Comparison of ENCODE assay signal across 21 cellular contexts in genomic region chr3:9392041-9392440, GRCh38. TPM values are rescaled to one million over a fixed set of nuclear protein-coding genes. Genes with fewer than 3 reads are reported as not detected.
DNase-seq lines count a peak whose midpoint lies in the region; ATAC-seq and TF ChIP-seq lines count a peak whose summit lies in the region.
"Had no signal": no experiment of that assay in that cellular context is flagged by ENCODE, and none has a peak within 500 bp of the region (broad histone marks: within the 10 kb centered on the region; RNA-seq: fewer than 3 reads in every experiment).

No MANE protein-coding gene starts in this region.

- H3K79me2 ChIP-seq in OCI-LY7 (ENCODE audit: insufficient read depth, low read depth, low read length), result peaks cover 82% of the 10 kb centered on the region

- no peak overlapping the region for H3K9ac ChIP-seq in endodermal cell (ENCODE audit: extremely low read depth, low read length, poor library complexity, severe bottlenecking)
- H3K9ac ChIP-seq in skeletal muscle satellite cell (ENCODE audit: low read depth, low read length), result no peak overlapping the region

- H3K4me2 ChIP-seq in OCI-LY7 (ENCODE audit: low read length) (0 out of 2 replicates have a peak overlapping the region, but pooled peaks have one; percentile 15), skeletal muscle satellite cell (ENCODE audit: low read length) (peak overlapping the region; percentile 5)

- intact Hi-C loops in OCI-LY7 (cut with micrococcal nuclease; ENCODE audit: unreplicated experiment), result no loop called here

- peak overlapping the region; percentile 27 for H3K4me3 Mint-ChIP-seq in activated T-cell treated with anti-CD3 and anti-CD28 coated beads, Interleukin-2, amount 50 U/mL, for 24 hours
- no peak overlapping the region for H3K4me3 Mint-ChIP-seq in endodermal cell

- H3K9me2 ChIP-seq in OCI-LY7 (ENCODE audit: insufficient read depth, low read length), result no peaks in the 10 kb centered on the region

- H4K20me1 ChIP-seq in OCI-LY7 (ENCODE audit: insufficient read depth, low read length), result peaks cover 63% of the 10 kb centered on the region

- DNase-seq in activated T-cell treated with anti-CD3 and anti-CD28 coated beads, Interleukin-2, amount 50 U/mL, for 24 hours, result no peak
- no peak for DNase-seq in activated T-cell treated with anti-CD3 and anti-CD28 coated beads, Interleukin-2, amount 50 U/mL, for 1 hour
- DNase-seq in OCI-LY7 (ENCODE audit: low spot score) (no peak), endodermal cell (no peak), EL (no peak), iPS-NIHi11 (ENCODE audit: low spot score) (no peak)
- DNase-seq: activated CD8-positive, alpha-beta memory T cell treated with anti-CD3 and anti-CD28 coated beads for 24 hours; amniotic stem cell; colonic mucosa; DMS 273 treated with DMSO at 0.1 percent for 48 hours; esophagus squamous epithelium; lower lobe of right lung; NCI-H2029 treated with DMSO at 0.1 percent for 48 hours; NCI-H748 treated with DMSO at 0.1 percent for 48 hours; nucleus accumbens; small intestine; substantia nigra had no signal

- no peaks in the 10 kb centered on the region for H3K27me3 Mint-ChIP-seq in activated T-cell treated with anti-CD3 and anti-CD28 coated beads, Interleukin-2, amount 50 U/mL, for 24 hours
- no peaks in the 10 kb centered on the region for H3K27me3 Mint-ChIP-seq in endodermal cell (ENCODE audit: insufficient read depth)

- no peaks in the 10 kb centered on the region for H3K9me3 Mint-ChIP-seq in activated T-cell treated with anti-CD3 and anti-CD28 coated beads, Interleukin-2, amount 50 U/mL, for 24 hours
- H3K9me3 Mint-ChIP-seq in endodermal cell, result no peaks in the 10 kb centered on the region

- H3K4me3 ChIP-seq in OCI-LY7 (ENCODE audit: low read depth, low read length, poor library complexity, severe bottlenecking) (no peak overlapping the region), endodermal cell (ENCODE audit: low read length) (peak overlapping the region; percentile 97), skeletal muscle satellite cell (ENCODE audit: low read length) (no peak overlapping the region)
- H3K4me3 ChIP-seq: colonic mucosa, esophagus squamous epithelium, HAP-1, lower lobe of right lung had no signal

- H3K9me3 ChIP-seq in OCI-LY7 (ENCODE audit: low read length), result no peaks in the 10 kb centered on the region
- no peaks in the 10 kb centered on the region for H3K9me3 ChIP-seq in endodermal cell (ENCODE audit: control insufficient read depth, low read length)
- H3K9me3 ChIP-seq in skeletal muscle satellite cell (replicated peaks; ENCODE audit: low read length), result no peaks in the 10 kb centered on the region
- H3K9me3 ChIP-seq: colonic mucosa, esophagus squamous epithelium, HAP-1, lower lobe of right lung had no signal

- BruUV-seq in OCI-LY7 (replicated peaks; lab: Mats Ljungman, UMichigan), result no TSS peak

- WGBS in endodermal cell (ENCODE audit: insufficient coverage in 1 of 2, insufficient read length in 1 of 2), 2 experiments, result 57 to 100% methylated on average over 1 of the region's 1 CpG

- no peak overlapping the region for H2AFZ ChIP-seq in OCI-LY7 (ENCODE audit: low read length)

- peaks cover 91% of the 10 kb centered on the region for H3K36me3 Mint-ChIP-seq in activated T-cell treated with anti-CD3 and anti-CD28 coated beads, Interleukin-2, amount 50 U/mL, for 24 hours (ENCODE audit: low read depth)
- peaks cover 83% of the 10 kb centered on the region for H3K36me3 Mint-ChIP-seq in endodermal cell (ENCODE audit: low read depth)

- CTCF ChIA-PET in OCI-LY7 (lab: Charles Lee; ENCODE audit: unreplicated experiment), result no interaction called here

- POLR2A ChIA-PET in OCI-LY7 (lab: Charles Lee), result interaction anchor here (0.8 to 1.1 kb wide), 2 partner anchors 26 to 29 kb away, joined by 3 read pairs; partner anchors contain the start of gene THUMPD3

- H3K27me3 ChIP-seq in endodermal cell (ENCODE audit: control insufficient read depth, insufficient read depth, low read length, poor library complexity, severe bottlenecking) (no peaks in the 10 kb centered on the region), skeletal muscle satellite cell (ENCODE audit: control insufficient read depth, insufficient read depth, low read length) (no peaks in the 10 kb centered on the region)
- H3K27me3 ChIP-seq: colonic mucosa, esophagus squamous epithelium had no signal

- H3K36me3 ChIP-seq in OCI-LY7 (ENCODE audit: insufficient read depth, low read length), result peaks cover 90% of the 10 kb centered on the region
- peaks cover 83% of the 10 kb centered on the region for H3K36me3 ChIP-seq in endodermal cell (ENCODE audit: control insufficient read depth, insufficient read depth, low read length)
- H3K36me3 ChIP-seq in skeletal muscle satellite cell (ENCODE audit: insufficient read depth, low read length), result peaks cover 82% of the 10 kb centered on the region

- peaks cover 39% of the 10 kb centered on the region for H3K4me1 ChIP-seq in OCI-LY7 (ENCODE audit: insufficient read depth, low read length, poor library complexity, severe bottlenecking)
- H3K4me1 ChIP-seq in endodermal cell (ENCODE audit: control insufficient read depth, insufficient read depth, low read length), result peaks cover 7% of the 10 kb centered on the region
- H3K4me1 ChIP-seq in skeletal muscle satellite cell (ENCODE audit: control insufficient read depth, insufficient read depth, low read length), result peaks cover 34% of the 10 kb centered on the region

- H3K27ac ChIP-seq in OCI-LY7 (ENCODE audit: low read depth, low read length, poor library complexity, severe bottlenecking) (no peak overlapping the region), endodermal cell (ENCODE audit: low read depth, low read length) (no peak overlapping the region)
- H3K27ac ChIP-seq: colonic mucosa, esophagus squamous epithelium, lower lobe of right lung, RWPE1 had no signal

- H3K4me1 Mint-ChIP-seq in activated T-cell treated with anti-CD3 and anti-CD28 coated beads, Interleukin-2, amount 50 U/mL, for 24 hours (ENCODE audit: low read depth), result peaks cover 74% of the 10 kb centered on the region
- peaks cover 45% of the 10 kb centered on the region for H3K4me1 Mint-ChIP-seq in endodermal cell

- ATAC-seq in GM18502 (IDR thresholded peaks at IDR 0.05; ENCODE audit: poor library complexity, unreplicated experiment), result no peak
- ATAC-seq: lower lobe of right lung had no signal

- TF ChIP-seq CTCF in OCI-LY7 (conservative IDR thresholded peaks at IDR 0.05; ENCODE audit: low read length) (no peak), endodermal cell (conservative IDR thresholded peaks at IDR 0.05) (no peak)

- peak overlapping the region; percentile 82 for H3K27ac Mint-ChIP-seq in activated T-cell treated with anti-CD3 and anti-CD28 coated beads, Interleukin-2, amount 50 U/mL, for 24 hours
- H3K27ac Mint-ChIP-seq in endodermal cell, result peak overlapping the region; percentile 32

RNA-seq across cellular contexts. Expression of gene SETD5, which starts 5.4 kb away (rescaled TPM):
- 91.1 and 120 TPM in 2 replicates for total RNA-seq in OCI-LY7 (2014; rRNA removed; shearing (Covaris generic))
- total RNA-seq in OCI-LY7 (2022) (214 and 223 TPM in 2 replicates), endodermal cell (100 to 1,000 TPM; 261 to 289 TPM)
- 232 TPM for polyA plus RNA-seq in endodermal cell (2013, experiment 1 of 2)
- 214 TPM for polyA plus RNA-seq in endodermal cell (2013, experiment 2 of 2)
- 66.2 and 70.0 TPM in 2 replicates for total RNA-seq in skeletal muscle satellite cell (2012; rRNA removed)

RNA-seq across cellular contexts. Expression of gene THUMPD3, which starts 29.2 kb away (rescaled TPM):
- 12.4 and 20.7 TPM in 2 replicates for total RNA-seq in OCI-LY7 (2014; rRNA removed; shearing (Covaris generic))
- total RNA-seq in OCI-LY7 (2022), result 57.0 and 58.8 TPM in 2 replicates
- 10 to 100 TPM; 55.7 to 61.8 TPM for total RNA-seq in endodermal cell
- 58.0 TPM for polyA plus RNA-seq in endodermal cell (2013, experiment 1 of 2)
- polyA plus RNA-seq in endodermal cell (2013, experiment 2 of 2), result 62.1 TPM
- 47.6 and 54.8 TPM in 2 replicates for total RNA-seq in skeletal muscle satellite cell (2012; rRNA removed)
